ENCODE assay signal across 8 cellular contexts in genomic region chr1:144546274-144547171, GRCh38. TPM values are rescaled to one million over a fixed set of nuclear protein-coding genes. Genes with fewer than 3 reads are reported as not detected.
DNase-seq lines count a peak whose midpoint lies in the region; ATAC-seq and TF ChIP-seq lines count a peak whose summit lies in the region.
"Not testable (repeated sequence)": the region's sequence is repeated elsewhere in the genome, so short reads cannot be mapped to it uniquely, and the experiment has no call there.

No MANE protein-coding gene starts in this region.

- TF ChIP-seq CTCF in A673 (conservative IDR thresholded peaks at IDR 0.05; ENCODE audit: low read depth, low read length); choroid plexus epithelial cell (conservative IDR thresholded peaks at IDR 0.05; ENCODE audit: low read depth, low read length): not testable (repeated sequence)

- H3K27ac ChIP-seq in A673 (ENCODE audit: low read depth, low read length, poor library complexity, severe bottlenecking) = peak overlapping the region; percentile 98

- peak overlapping the region; percentile 39 for H3K4me3 ChIP-seq in A673 (ENCODE audit: low read depth, low read length, poor library complexity, severe bottlenecking)
- H3K4me3 ChIP-seq in choroid plexus epithelial cell (ENCODE audit: low read depth, low read length) = peak overlapping the region; percentile 59
- peak overlapping the region; percentile 70 for H3K4me3 ChIP-seq in skeletal muscle satellite cell (ENCODE audit: low read length)

- not testable (repeated sequence) for BruUV-seq in A673 (replicated peaks; lab: Mats Ljungman, UMichigan)

- not testable (repeated sequence) for H3K36me3 ChIP-seq in A673 (ENCODE audit: insufficient read depth, low read length, poor library complexity, severe bottlenecking); skeletal muscle satellite cell (ENCODE audit: insufficient read depth, low read length)

- H3K4me3 Mint-ChIP-seq in activated CD4-positive, alpha-beta T cell treated with anti-CD3 and anti-CD28 coated beads, Interleukin-2, amount 10 ng/mL, durations not matched to agents 24 days and 14 days = peak overlapping the region; percentile 85

- intact Hi-C loops in A673 (cut with micrococcal nuclease; ENCODE audit: unreplicated experiment); activated CD4-positive, alpha-beta T cell treated with anti-CD3 and anti-CD28 coated beads, Interleukin-2, amount 10 ng/mL, durations not matched to agents 24 days and 14 days (cut with micrococcal nuclease): not testable (repeated sequence)

- POLR2A ChIA-PET in A673 (lab: Charles Lee; ENCODE audit: low non-redundant PET) = interaction anchor here (0.6 to 0.8 kb wide), 2 partner anchors 14 to 134 kb away, joined by 4 to 5 read pairs; no protein-coding TSS in a partner anchor

- CTCF ChIA-PET in A673 (lab: Charles Lee) = not testable (repeated sequence)

- not testable (repeated sequence) for H3K9me3 ChIP-seq in A673 (ENCODE audit: low read depth, low read length, poor library complexity, severe bottlenecking); skeletal muscle satellite cell (replicated peaks; ENCODE audit: low read length)

- not testable (repeated sequence) for H3K36me3 Mint-ChIP-seq in activated CD4-positive, alpha-beta T cell treated with anti-CD3 and anti-CD28 coated beads, Interleukin-2, amount 10 ng/mL, durations not matched to agents 24 days and 14 days (ENCODE audit: low read depth)

- not testable (repeated sequence) for H3K27me3 ChIP-seq in A673 (replicated peaks; ENCODE audit: insufficient read depth, low read depth, low read length, poor library complexity); skeletal muscle satellite cell (ENCODE audit: control insufficient read depth, insufficient read depth, low read length)

- H3K9ac ChIP-seq in skeletal muscle satellite cell (ENCODE audit: low read depth, low read length) = peak overlapping the region; percentile 89

- not testable (repeated sequence) for H3K9me3 Mint-ChIP-seq in activated CD4-positive, alpha-beta T cell treated with anti-CD3 and anti-CD28 coated beads, Interleukin-2, amount 10 ng/mL, durations not matched to agents 24 days and 14 days

- DNase-seq in A673 (ENCODE audit: low spot score) (peak; percentile 94), NCI-H446 treated with DMSO at 0.1 percent for 48 hours (lab: John Stamatoyannopoulos, UW) (peak; percentile 86), choroid plexus epithelial cell (ENCODE audit: low read depth) (peak; percentile 97), inferior parietal cortex (ENCODE audit: extremely low spot score) (peak; percentile 89)
- DNase-seq in activated CD4-positive, alpha-beta T cell treated with anti-CD3 and anti-CD28 coated beads, Interleukin-2, amount 10 ng/mL, durations not matched to agents 24 days and 14 days = peak; percentile 94

- peak overlapping the region; percentile 91 for H3K4me2 ChIP-seq in skeletal muscle satellite cell (ENCODE audit: low read length)

- ATAC-seq in GM18867 (IDR thresholded peaks at IDR 0.05; ENCODE audit: unreplicated experiment) (peak; percentile 89), HG03045 (IDR thresholded peaks at IDR 0.05; ENCODE audit: unreplicated experiment) (peak; percentile 86)

- peaks cover 22% of the 10 kb centered on the region for H3K4me1 Mint-ChIP-seq in activated CD4-positive, alpha-beta T cell treated with anti-CD3 and anti-CD28 coated beads, Interleukin-2, amount 10 ng/mL, durations not matched to agents 24 days and 14 days

- not testable (repeated sequence) for H3K27me3 Mint-ChIP-seq in activated CD4-positive, alpha-beta T cell treated with anti-CD3 and anti-CD28 coated beads, Interleukin-2, amount 10 ng/mL, durations not matched to agents 24 days and 14 days

- H3K4me1 ChIP-seq in A673 (ENCODE audit: insufficient read depth, low read length, poor library complexity, severe bottlenecking) = peaks cover 15% of the 10 kb centered on the region
- H3K4me1 ChIP-seq in skeletal muscle satellite cell (ENCODE audit: control insufficient read depth, insufficient read depth, low read length) = peaks cover 15% of the 10 kb centered on the region

- peak overlapping the region; percentile 100 for H3K27ac Mint-ChIP-seq in activated CD4-positive, alpha-beta T cell treated with anti-CD3 and anti-CD28 coated beads, Interleukin-2, amount 10 ng/mL, durations not matched to agents 24 days and 14 days

RNA-seq across cellular contexts. Expression of gene PPIAL4F, which starts 46.2 kb away (rescaled TPM):
- not detected in 2 replicates for total RNA-seq in A673 (2021)
- total RNA-seq in activated CD4-positive, alpha-beta T cell treated with anti-CD3 and anti-CD28 coated beads, Interleukin-2, amount 10 ng/mL, durations not matched to agents 24 days and 14 days = not detected in 2 replicates
- not detected in 2 replicates for total RNA-seq in skeletal muscle satellite cell (2012; rRNA removed)

Comparison
In these comparisons a context has a peak if more than half of its experiments do, and no peak if none do; other contexts are left out.
1. Peak in every context shown above with its lines: DNase-seq, ATAC-seq, H3K4me3 ChIP-seq and H3K27ac ChIP-seq.